Comparison of ENCODE assay signal across 8 cellular contexts in genomic region chr5:140108093-140109049, GRCh38. TPM values are rescaled to one million over a fixed set of nuclear protein-coding genes. Genes with fewer than 3 reads are reported as not detected.
A peak's percentile ranks its signal among the peaks of the same experiment; 100 is the strongest.
DNase-seq lines count a peak whose midpoint lies in the region; ATAC-seq, FAIRE-seq and TF ChIP-seq lines count a peak whose summit lies in the region.

No MANE protein-coding gene starts in this region.

- peaks cover 7% of the 10 kb centered on the region for H4K20me1 ChIP-seq in SK-N-SH (ENCODE audit: insufficient read depth)

- peak; percentile 11 for FAIRE-seq in GM19239 (lab: Jason Lieb, UNC)

- DNase-seq in GM19239 (ENCODE audit: insufficient read length, low spot score) (no peak), SK-N-SH (peak; percentile 58), cerebellar cortex (ENCODE audit: low spot score) (peak; percentile 44), lower leg skin (ENCODE audit: low spot score in 2 of 2) (peak; percentile 24 to 87), testis (peak; percentile 35), GOT3 (lab: John Stamatoyannopoulos, UW) (no peak)

- no peaks in the 10 kb centered on the region for H3K36me3 ChIP-seq in ACC112 (ENCODE audit: insufficient read depth, low read length)
- H3K36me3 ChIP-seq in SK-N-SH (replicated peaks in 1 of 2; ENCODE audit: control insufficient read depth in 1 of 2, insufficient read depth in 2 of 2, low read length in 1 of 2), result no peaks in the 10 kb centered on the region
- H3K36me3 ChIP-seq in testis (ENCODE audit: low read depth, missing control alignments), result no peaks in the 10 kb centered on the region

- H3K79me2 ChIP-seq in ACC112 (ENCODE audit: control insufficient read depth, insufficient read depth, low read length, unreplicated experiment), result peaks cover 55% of the 10 kb centered on the region
- H3K79me2 ChIP-seq in SK-N-SH (ENCODE audit: insufficient read depth), result peaks cover 51% of the 10 kb centered on the region

- H3F3A ChIP-seq in SK-N-SH (replicated peaks; ENCODE audit: insufficient read depth), result peaks cover 40% of the 10 kb centered on the region

- TF ChIP-seq POLR2A in lower leg skin (IDR thresholded peaks at IDR 0.05) (no peak), testis (IDR thresholded peaks at IDR 0.05) (no peak)

- H3K4me3 ChIP-seq in ACC112 (ENCODE audit: low read depth, low read length) (peak overlapping the region; percentile 94), SK-N-SH (ENCODE audit: low read depth in 2 of 2, low read length in 1 of 2) (peak overlapping the region; percentile 78 to 79), lower leg skin (ENCODE audit: low read depth, poor library complexity, severe bottlenecking) (peak overlapping the region; percentile 84), testis (peak overlapping the region; percentile 76 to 87)

- H3K27ac ChIP-seq in ACC112 (ENCODE audit: low read depth, low read length) (peak overlapping the region; percentile 74), SK-N-SH (ENCODE audit: low read depth in 2 of 2, low read length in 1 of 2) (peak overlapping the region; percentile 77 to 94), testis (peak overlapping the region; percentile 97 to 98)

- no peaks in the 10 kb centered on the region for H3K27me3 ChIP-seq in ACC112 (ENCODE audit: insufficient read depth, low read length)
- H3K27me3 ChIP-seq in SK-N-SH (ENCODE audit: insufficient read depth), result no peaks in the 10 kb centered on the region
- H3K27me3 ChIP-seq in testis, result no peaks in the 10 kb centered on the region

- no peaks in the 10 kb centered on the region for H3K9me3 ChIP-seq in SK-N-SH
- no peaks in the 10 kb centered on the region for H3K9me3 ChIP-seq in testis

- POLR2A ChIA-PET in SK-N-SH (lab: Yijun Ruan, JAX), result interaction anchor here (0.9 to 1.0 kb wide), 2 partner anchors 10 to 66 kb away, joined by 4 read pairs; partner anchors contain the start of gene CYSTM1

- H3K4me2 ChIP-seq in SK-N-SH, result peak overlapping the region; percentile 97

- TF ChIP-seq CTCF in SK-N-SH (IDR thresholded peaks at IDR 0.05) (no peak), lower leg skin (IDR thresholded peaks at IDR 0.05) (no peak), testis (IDR thresholded peaks at IDR 0.05) (no peak)

- WGBS in SK-N-SH (ENCODE audit: low lambda C conversion rate), result 5% methylated on average over 38 of the region's 53 CpGs
- 3 to 6% methylated on average over 37 to 50 of the region's 53 CpGs for WGBS in lower leg skin, 2 donors
- 3% methylated on average over 24 to 52 of the region's 53 CpGs for WGBS in testis, 2 donors

- H3K9ac ChIP-seq in SK-N-SH, result peak overlapping the region; percentile 73

- peaks cover 26% of the 10 kb centered on the region for H3K4me1 ChIP-seq in ACC112 (ENCODE audit: control insufficient read depth, insufficient read depth, low read length, unreplicated experiment)
- peaks cover 7 to 29% of the 10 kb centered on the region in 2 experiments; a peak in 3 of 4 replicates for H3K4me1 ChIP-seq in SK-N-SH (ENCODE audit: control insufficient read depth in 1 of 2, insufficient read depth in 2 of 2, low read depth in 1 of 2, low read length in 1 of 2)
- H3K4me1 ChIP-seq in testis, result peaks cover 38% of the 10 kb centered on the region

- TF ChIP-seq EP300 in SK-N-SH (IDR thresholded peaks at IDR 0.05; ENCODE audit: borderline replicate concordance in 1 of 2, low read depth in 1 of 2, low read length in 1 of 2), result no peak

- H2AFZ ChIP-seq in ACC112 (ENCODE audit: low read length, unreplicated experiment) (peak overlapping the region; percentile 24), SK-N-SH (ENCODE audit: low read depth) (peak overlapping the region; percentile 33; the same call in 1 of the 2 replicates)

- CTCF ChIA-PET in SK-N-SH (lab: Yijun Ruan, JAX), result interaction anchor here (0.7 to 2.7 kb wide), 12 partner anchors 13 to 265 kb away, joined by 3 to 13 read pairs (median 4); no protein-coding TSS in a partner anchor

- intact Hi-C loops in lower leg skin (cut with DNase I; ENCODE audit: low total_unique reads), result no loop called here
- intact Hi-C loops in testis (cut with DNase I; ENCODE audit: low total_unique reads), result no loop called here

- TF ChIP-seq RAD21 in SK-N-SH (IDR thresholded peaks at IDR 0.05; ENCODE audit: low read length), result no peak

- no peak for ATAC-seq in activated CD4-positive, CD25-positive, alpha-beta regulatory T cell treated with anti-CD3 and anti-CD28 coated beads, Interleukin-2, amount 50 U/mL, for 24 hours

- H3K9me2 ChIP-seq in SK-N-SH, result no peaks in the 10 kb centered on the region

TF ChIP-seq in SK-N-SH, 30 proteins besides CTCF, POLR2A, EP300 and RAD21:
- TF ChIP-seq, protein P1, sequence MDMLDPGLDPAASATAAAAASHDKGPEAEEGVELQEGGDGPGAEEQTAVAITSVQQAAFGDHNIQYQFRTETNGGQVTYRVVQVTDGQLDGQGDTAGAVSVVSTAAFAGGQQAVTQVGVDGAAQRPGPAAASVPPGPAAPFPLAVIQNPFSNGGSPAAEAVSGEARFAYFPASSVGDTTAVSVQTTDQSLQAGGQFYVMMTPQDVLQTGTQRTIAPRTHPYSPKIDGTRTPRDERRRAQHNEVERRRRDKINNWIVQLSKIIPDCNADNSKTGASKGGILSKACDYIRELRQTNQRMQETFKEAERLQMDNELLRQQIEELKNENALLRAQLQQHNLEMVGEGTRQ (IDR thresholded peaks at IDR 0.05; ENCODE audit: borderline replicate concordance, low read depth, low read length), result no peak
- TF ChIP-seq GATA2 (CRISPR knock-in tag; IDR thresholded peaks at IDR 0.05) (no peak), RXRA (IDR thresholded peaks at IDR 0.05; ENCODE audit: borderline replicate concordance, low read depth) (no peak), MXI1 (IDR thresholded peaks at IDR 0.05; ENCODE audit: low read depth, low read length) (0 out of 2 replicates have a peak, but pooled peaks have one; percentile 1)

RNA-seq across cellular contexts. Expression of gene PURA, which starts 5.5 kb away (rescaled TPM):
- polyA plus RNA-seq in SK-N-SH (2012; rRNA removed) (2.4 and 2.9 TPM in 2 replicates), testis (ENCODE audit: insufficient read depth, low read depth, low replicate concordance) (9.3 TPM)
- polyA plus RNA-seq in SK-N-SH (2012; cell fraction: cytosol; rRNA removed), result 2.0 and 2.2 TPM in 2 replicates
- 2.8 and 2.9 TPM in 2 replicates for polyA plus RNA-seq in SK-N-SH (2012; cell fraction: nucleus; rRNA removed)
- total RNA-seq in lower leg skin (10 to 100 TPM; 15.0 to 16.8 (median 16.2) TPM), testis (10 to 100 TPM; 22.9 to 26.9 TPM)

RNA-seq across cellular contexts. Expression of gene IGIP, which starts 17.4 kb away (rescaled TPM):
- 0.72 and 0.99 TPM in 2 replicates for polyA plus RNA-seq in SK-N-SH (2012; rRNA removed)
- polyA plus RNA-seq in SK-N-SH (2012; cell fraction: cytosol; rRNA removed), result 0.98 and 1.1 TPM in 2 replicates
- 1.8 and 3.3 TPM in 2 replicates for polyA plus RNA-seq in SK-N-SH (2012; cell fraction: nucleus; rRNA removed)
- 10 to 100 TPM in 1 of 4 donors, 1 to 10 TPM in 3; 7.5 to 10.4 (median 8.0) TPM for total RNA-seq in lower leg skin
- 10 to 100 TPM; 11.1 to 12.1 TPM for total RNA-seq in testis
- 7.1 TPM for polyA plus RNA-seq in testis (ENCODE audit: insufficient read depth, low read depth, low replicate concordance)

Comparison
In these comparisons a context has a peak if more than half of its experiments do, and no peak if none do; other contexts are left out.
1. DNase-seq: peak in SK-N-SH (single experiment), cerebellar cortex (single experiment), lower leg skin (2 of 2) and testis (single experiment); none in GM19239 (single experiment) and GOT3 (single experiment).
2. Peak in every context shown above with its lines, with median percentiles within 50 percentile points of each other: H3K27ac ChIP-seq and H3K4me3 ChIP-seq.